9 cellular contexts compared by ENCODE assay signal in the genomic region with DNA sequence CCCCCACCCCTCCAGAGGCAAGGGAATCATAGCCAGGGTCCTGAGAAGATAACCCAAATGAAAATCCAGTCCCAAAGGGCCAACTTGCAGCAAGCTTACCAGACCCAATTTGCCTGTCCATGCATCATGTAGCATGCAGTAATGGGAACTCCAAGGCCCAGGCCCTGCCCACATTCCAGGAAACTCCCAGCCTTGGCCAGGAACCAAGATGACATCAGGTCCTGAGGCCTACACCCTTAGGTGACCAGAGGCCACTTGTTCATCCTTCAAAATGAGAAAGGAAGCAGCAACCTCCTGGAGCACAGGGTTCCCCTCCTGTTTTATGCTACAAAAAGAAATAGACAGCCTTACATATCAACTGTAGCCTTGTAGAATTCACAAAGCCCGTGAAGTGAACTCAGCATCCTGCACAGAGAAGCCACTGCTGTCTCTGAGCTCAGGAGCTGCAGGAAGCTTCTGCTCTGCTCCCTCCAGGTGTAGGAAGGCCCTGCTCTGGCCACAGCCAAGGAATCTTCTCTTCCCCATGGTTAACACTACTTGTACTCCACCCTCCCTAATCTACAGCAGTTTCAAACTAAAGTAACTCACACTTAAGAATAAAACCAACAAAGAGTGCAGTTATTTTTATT. TPM values are rescaled to one million over a fixed set of nuclear protein-coding genes. Genes with fewer than 3 reads are reported as not detected.
DNase-seq lines count a peak whose midpoint lies in the region; ATAC-seq and TF ChIP-seq lines count a peak whose summit lies in the region.
"Had no signal": no experiment of that assay in that cellular context is flagged by ENCODE, and none has a peak within 500 bp of the region (broad histone marks: within the 10 kb centered on the region; RNA-seq: fewer than 3 reads in every experiment).

No MANE protein-coding gene starts in this region.

- H3K4me3 ChIP-seq in BLaER1: no peak overlapping the region
- H3K4me3 ChIP-seq in Peyer's patch: no peak overlapping the region
- no peak overlapping the region for H3K4me3 ChIP-seq in fibroblast of lung (replicated peaks in 1 of 4; ENCODE audit: control extremely low read depth in 1 of 4, insufficient read depth in 1 of 4, low read depth in 3 of 4, low read length in 4 of 4)
- H3K4me3 ChIP-seq in neural progenitor cell: no peak overlapping the region

- TF ChIP-seq CTCF in Peyer's patch (IDR thresholded peaks at IDR 0.05) (no peak), fibroblast of lung (conservative IDR thresholded peaks at IDR 0.05 in 1 of 2, IDR thresholded peaks at IDR 0.05 in 1 of 2; ENCODE audit: low read depth in 1 of 2, low read length in 2 of 2) (no peak), neural progenitor cell (IDR thresholded peaks at IDR 0.05) (no peak)

- no peaks in the 10 kb centered on the region for H3K27me3 ChIP-seq in BLaER1
- no peaks in the 10 kb centered on the region for H3K27me3 ChIP-seq in Peyer's patch
- peaks cover 6% of the 10 kb centered on the region for H3K27me3 ChIP-seq in fibroblast of lung (ENCODE audit: control insufficient read depth, insufficient read depth, low read length)
- no peaks in the 10 kb centered on the region for H3K27me3 ChIP-seq in neural progenitor cell

- H3K4me1 ChIP-seq in BLaER1 (peaks cover 17% of the 10 kb centered on the region), Peyer's patch (no peaks in the 10 kb centered on the region), fibroblast of lung (ENCODE audit: control insufficient read depth, extremely low read depth, insufficient read depth, low read length) (no peaks in the 10 kb centered on the region), neural progenitor cell (peaks cover 6% of the 10 kb centered on the region)

- H3F3A ChIP-seq in neural progenitor cell (ENCODE audit: low read depth): no peaks in the 10 kb centered on the region

- H4K20me1 ChIP-seq in BLaER1: no peaks in the 10 kb centered on the region
- H4K20me1 ChIP-seq in fibroblast of lung (ENCODE audit: control insufficient read depth, extremely low read depth, insufficient read depth, low read length): no peaks in the 10 kb centered on the region
- H4K20me1 ChIP-seq in neural progenitor cell (ENCODE audit: low read depth): no peaks in the 10 kb centered on the region

- H3K36me3 Mint-ChIP-seq in neural progenitor cell: no peaks in the 10 kb centered on the region
- no peaks in the 10 kb centered on the region for H3K36me3 Mint-ChIP-seq in activated T-cell treated with anti-CD3 and anti-CD28 coated beads, Interleukin-2, amount 50 U/mL, for 72 hours (ENCODE audit: insufficient read depth in 2 of 2)
- H3K36me3 Mint-ChIP-seq in activated T-helper 17 cell treated with anti-CD3 and anti-CD28 coated beads, Interleukin-2, amount 50 U/mL, for 72 hours (ENCODE audit: low read depth): no peaks in the 10 kb centered on the region

- H3K4me2 ChIP-seq in BLaER1 (peak overlapping the region; percentile 45), fibroblast of lung (ENCODE audit: extremely low read depth, insufficient read depth, low read length) (no peak overlapping the region), neural progenitor cell (no peak overlapping the region)

- peaks cover 3% of the 10 kb centered on the region for H3K4me1 Mint-ChIP-seq in neural progenitor cell
- H3K4me1 Mint-ChIP-seq in activated T-cell treated with anti-CD3 and anti-CD28 coated beads, Interleukin-2, amount 50 U/mL, for 72 hours (ENCODE audit: low read depth): peaks cover 5% of the 10 kb centered on the region
- H3K4me1 Mint-ChIP-seq in activated T-helper 17 cell treated with anti-CD3 and anti-CD28 coated beads, Interleukin-2, amount 50 U/mL, for 72 hours: no peaks in the 10 kb centered on the region

- no peaks in the 10 kb centered on the region for H3K9me3 ChIP-seq in BLaER1
- no peaks in the 10 kb centered on the region for H3K9me3 ChIP-seq in Peyer's patch
- H3K9me3 ChIP-seq in fibroblast of lung (ENCODE audit: control insufficient read depth, insufficient read depth, low read depth, low read length): no peaks in the 10 kb centered on the region
- H3K9me3 ChIP-seq in neural progenitor cell (ENCODE audit: low read depth): no peaks in the 10 kb centered on the region

- no peaks in the 10 kb centered on the region for H3K79me2 ChIP-seq in fibroblast of lung (ENCODE audit: control insufficient read depth, insufficient read depth, low read length)
- H3K79me2 ChIP-seq in neural progenitor cell (ENCODE audit: low read depth): no peaks in the 10 kb centered on the region

- no peak overlapping the region for H3K4me3 Mint-ChIP-seq in neural progenitor cell
- H3K4me3 Mint-ChIP-seq in activated T-cell treated with anti-CD3 and anti-CD28 coated beads, Interleukin-2, amount 50 U/mL, for 72 hours: no peak overlapping the region
- H3K4me3 Mint-ChIP-seq in activated T-helper 17 cell treated with anti-CD3 and anti-CD28 coated beads, Interleukin-2, amount 50 U/mL, for 72 hours: no peak overlapping the region

- TF ChIP-seq POLR2A in Peyer's patch (IDR thresholded peaks at IDR 0.05): no peak

- DNase-seq in Peyer's patch (peak in 2 of 3 donors; percentile 73 to 83), fibroblast of lung (ENCODE audit: low read depth in 2 of 2) (peak; percentile 77 to 83), neural progenitor cell (ENCODE audit: low spot score) (no peak), DMS114 treated with DMSO at 0.1 percent for 48 hours (lab: John Stamatoyannopoulos, UW; ENCODE audit: unreplicated experiment) (no peak), SW 1271 (lab: John Stamatoyannopoulos, UW) (no peak)
- no peak for DNase-seq in activated T-cell treated with anti-CD3 and anti-CD28 coated beads, Interleukin-2, amount 50 U/mL, for 72 hours
- DNase-seq: activated naive CD4-positive, alpha-beta T cell treated with Interleukin-2 at 50 U/mL for 16 hours had no signal

- no peak overlapping the region for H2AFZ ChIP-seq in fibroblast of lung (ENCODE audit: low read length)
- peak overlapping the region; percentile 50 for H2AFZ ChIP-seq in neural progenitor cell (replicated peaks)

- H3K36me3 ChIP-seq in BLaER1 (no peaks in the 10 kb centered on the region), Peyer's patch (no peaks in the 10 kb centered on the region), fibroblast of lung (ENCODE audit: control insufficient read depth, insufficient read depth, low read length) (no peaks in the 10 kb centered on the region), neural progenitor cell (no peaks in the 10 kb centered on the region)

- H3K9me3 Mint-ChIP-seq in neural progenitor cell: peaks cover 3% of the 10 kb centered on the region
- no peaks in the 10 kb centered on the region for H3K9me3 Mint-ChIP-seq in activated T-cell treated with anti-CD3 and anti-CD28 coated beads, Interleukin-2, amount 50 U/mL, for 72 hours
- no peaks in the 10 kb centered on the region for H3K9me3 Mint-ChIP-seq in activated T-helper 17 cell treated with anti-CD3 and anti-CD28 coated beads, Interleukin-2, amount 50 U/mL, for 72 hours

- H3K27ac ChIP-seq in BLaER1 (no peak overlapping the region), Peyer's patch (no peak overlapping the region), fibroblast of lung (ENCODE audit: insufficient read depth, low read length) (no peak overlapping the region), neural progenitor cell (no peak overlapping the region)

- H3K27me3 Mint-ChIP-seq in neural progenitor cell (ENCODE audit: insufficient read depth, low read depth): peaks cover 4% of the 10 kb centered on the region
- peaks cover 13% of the 10 kb centered on the region for H3K27me3 Mint-ChIP-seq in activated T-cell treated with anti-CD3 and anti-CD28 coated beads, Interleukin-2, amount 50 U/mL, for 72 hours (ENCODE audit: low read depth)
- H3K27me3 Mint-ChIP-seq in activated T-helper 17 cell treated with anti-CD3 and anti-CD28 coated beads, Interleukin-2, amount 50 U/mL, for 72 hours: peaks cover 9% of the 10 kb centered on the region

- no peak overlapping the region for H3K9ac ChIP-seq in BLaER1
- no peak overlapping the region for H3K9ac ChIP-seq in fibroblast of lung (ENCODE audit: insufficient read depth, low read length)
- H3K9ac ChIP-seq in neural progenitor cell: no peak overlapping the region

- H3K27ac Mint-ChIP-seq in neural progenitor cell: no peak overlapping the region
- no peak overlapping the region for H3K27ac Mint-ChIP-seq in activated T-cell treated with anti-CD3 and anti-CD28 coated beads, Interleukin-2, amount 50 U/mL, for 72 hours
- H3K27ac Mint-ChIP-seq in activated T-helper 17 cell treated with anti-CD3 and anti-CD28 coated beads, Interleukin-2, amount 50 U/mL, for 72 hours: no peak overlapping the region

- no peak for ATAC-seq in activated T-cell treated with anti-CD3 and anti-CD28 coated beads, Interleukin-2, amount 50 U/mL, for 72 hours (replicated peaks in 1 of 2)
- no peak for ATAC-seq in activated T-helper 17 cell treated with anti-CD3 and anti-CD28 coated beads, Interleukin-2, amount 50 U/mL, for 72 hours (replicated peaks)

RNA-seq across cellular contexts. Expression of a gene that starts 30.3 kb away (rescaled TPM):
- total RNA-seq in Peyer's patch: 10 to 100 TPM; 32.1 to 50.3 (median 38.1) TPM
- total RNA-seq in fibroblast of lung: 40.8 and 64.1 TPM in 2 replicates
- 10.7 and 11.1 TPM in 2 replicates for polyA plus RNA-seq in fibroblast of lung
- 17.2 and 17.7 TPM in 2 replicates for polyA plus RNA-seq in fibroblast of lung (2012)
- polyA minus RNA-seq in fibroblast of lung (ENCODE audit: low replicate concordance): 31.0 and 33.8 TPM in 2 replicates
- total RNA-seq in neural progenitor cell (ENCODE audit: low replicate concordance): 33.9 and 53.9 TPM in 2 replicates
- 10 to 100 TPM; 18.4 to 21.0 TPM for total RNA-seq in activated T-cell treated with anti-CD3 and anti-CD28 coated beads, Interleukin-2, amount 50 U/mL, for 72 hours
- total RNA-seq in activated T-helper 17 cell treated with anti-CD3 and anti-CD28 coated beads, Interleukin-2, amount 50 U/mL, for 72 hours: 1 to 10 TPM; 1.1 to 1.7 TPM

Comparison
In these comparisons a context has a peak if more than half of its experiments do, and no peak if none do; other contexts are left out.
1. DNase-seq: peak in Peyer's patch (2 of 3) and fibroblast of lung (2 of 2); none in neural progenitor cell (single experiment), DMS114 treated with DMSO at 0.1 percent for 48 hours (single experiment), activated T-cell treated with anti-CD3 and anti-CD28 coated beads, Interleukin-2, amount 50 U/mL, for 72 hours (0 of 2) and SW 1271 (0 of 2).
2. RNA of a gene that starts 30.3 kb away (total RNA-seq): 40.8 to 64.1 TPM in fibroblast of lung, 32.1 to 50.3 TPM in Peyer's patch, 33.9 to 53.9 TPM in neural progenitor cell and 18.4 to 21.0 TPM in activated T-cell treated with anti-CD3 and anti-CD28 coated beads, Interleukin-2, amount 50 U/mL, for 72 hours; 1.1 to 1.7 TPM in activated T-helper 17 cell treated with anti-CD3 and anti-CD28 coated beads, Interleukin-2, amount 50 U/mL, for 72 hours; every median in the first group is over 4 times any median in the second.